ENCODE assay signal across 26 cellular contexts in the genomic region with DNA sequence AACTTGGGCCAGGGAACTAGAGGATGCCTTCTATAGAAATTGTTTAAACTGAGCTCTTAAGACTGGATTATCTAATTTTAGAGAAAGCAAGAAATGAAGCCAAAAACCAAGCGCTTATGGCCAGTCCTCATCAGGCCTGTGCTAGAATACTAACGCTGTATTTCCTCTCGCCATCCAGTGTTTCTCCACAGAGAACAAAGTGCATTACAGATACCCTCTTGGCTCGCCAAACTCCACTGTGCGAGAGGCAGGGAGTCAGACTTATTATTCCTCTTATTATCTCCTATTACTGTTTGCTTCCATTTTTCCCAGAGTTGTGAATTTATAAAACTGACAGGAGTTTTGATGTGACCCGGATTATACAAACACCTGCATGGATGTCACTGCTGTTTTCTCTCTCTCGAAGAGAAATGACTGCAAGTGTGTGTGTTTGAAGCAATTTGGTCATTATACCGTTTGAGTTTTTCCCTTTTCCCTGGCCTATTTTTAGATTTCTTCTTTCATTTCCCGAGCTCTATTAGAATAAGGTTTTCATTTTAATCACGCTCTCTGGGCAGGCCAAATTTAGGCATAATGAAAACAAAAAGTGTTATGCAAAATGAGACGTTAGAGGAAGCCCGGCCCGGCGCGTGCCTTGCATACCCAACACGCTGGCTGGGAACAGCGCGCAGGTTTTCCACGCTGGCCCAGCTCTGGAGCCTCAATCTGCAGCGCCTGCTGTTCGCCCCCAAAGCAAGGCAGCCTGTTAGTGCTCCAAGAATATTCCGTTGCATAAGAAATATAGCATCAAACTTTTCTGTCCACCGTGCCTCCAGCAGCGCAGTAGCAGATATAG.
DNase-seq lines count a peak whose midpoint lies in the region; ATAC-seq and TF ChIP-seq lines count a peak whose summit lies in the region.
"Had no signal": no experiment of that assay in that cellular context is flagged by ENCODE, and none has a peak within 500 bp of the region (broad histone marks: within the 10 kb centered on the region; RNA-seq: fewer than 3 reads in every experiment).

No MANE protein-coding gene starts in this region.

- ATAC-seq in GM18502 (IDR thresholded peaks at IDR 0.05; ENCODE audit: poor library complexity, unreplicated experiment) (no peak), esophagus mucosa (no peak)
- ATAC-seq: activated T-cell treated with anti-CD3 and anti-CD28 coated beads, Interleukin-2, amount 50 U/mL, for 4 hours; HCT116; stimulated activated memory B cell treated with anti-CD40 and anti-IgM and Interleukin-4, amounts not matched to agents 10 μg/mL and 1 μg/mL and 100 μg/mL, for 72 hours had no signal

- H3K27ac Mint-ChIP-seq in brain: peak overlapping the region in 4 of 5 experiments; percentile 43 to 92 (median 60)
- H3K27ac Mint-ChIP-seq: CD14-positive monocyte; immature natural killer cell; mesothelial cell of epicardium; stimulated activated memory B cell treated with anti-CD40 and anti-IgM and Interleukin-4, amounts not matched to agents 10 μg/mL and 1 μg/mL and 100 μg/mL, for 72 hours had no signal

- no peaks in the 10 kb centered on the region for H3K27me3 ChIP-seq in neuron (ENCODE audit: insufficient read depth, low read length)
- H3K27me3 ChIP-seq: neutrophil had no signal

- H3K4me3 Mint-ChIP-seq in brain: peak overlapping the region in 2 of 5 experiments; percentile 37 to 47
- H3K4me3 Mint-ChIP-seq: activated T-cell treated with anti-CD3 and anti-CD28 coated beads, Interleukin-2, amount 50 U/mL, for 4 hours; CD14-positive monocyte; immature natural killer cell; mesothelial cell of epicardium; stimulated activated memory B cell treated with anti-CD40 and anti-IgM and Interleukin-4, amounts not matched to agents 10 μg/mL and 1 μg/mL and 100 μg/mL, for 72 hours had no signal

- no peaks in the 10 kb centered on the region for H3K36me3 ChIP-seq in neuron (ENCODE audit: insufficient read depth, low read length)
- H3K36me3 ChIP-seq: left ventricle myocardium inferior, neutrophil, tibial artery had no signal

- peaks cover 26% of the 10 kb centered on the region for H3K4me1 ChIP-seq in neuron (ENCODE audit: insufficient read depth, low read length)
- H3K4me1 ChIP-seq: left ventricle myocardium inferior, tibial artery had no signal

- peak overlapping the region; percentile 66 for H3K27ac ChIP-seq in temporal lobe (ENCODE audit: low read depth, low read length)
- H3K27ac ChIP-seq: left ventricle myocardium inferior, neutrophil, tibial artery had no signal

- TF ChIP-seq CTCF in brain (conservative IDR thresholded peaks at IDR 0.05): no peak

- peak in 43 of 51 donors; percentile 3 to 81 (median 47) for DNase-seq in hypothalamus (lab: John Stamatoyannopoulos, UW)
- DNase-seq in NCI-H1436 treated with DMSO at 0.1 percent for 48 hours (lab: John Stamatoyannopoulos, UW): no peak
- DNase-seq in OCI-M1 (lab: John Stamatoyannopoulos, UW): no peak
- DNase-seq: activated CD4-positive, alpha-beta T cell treated with anti-CD3 and anti-CD28 coated beads for 48 hours; activated naive CD4-positive, alpha-beta T cell treated with Interleukin-2 at 50 U/mL for 16 hours; activated T-cell treated with anti-CD3 and anti-CD28 coated beads, Interleukin-2, amount 50 U/mL, for 4 hours; cerebellar nuclear complex; immature natural killer cell; left ventricle myocardium inferior; NCI-H1092 treated with DMSO at 0.1 percent for 48 hours; NCI-H2029 treated with DMSO at 0.1 percent for 48 hours; NCI-H82; retina; SK-N-SH; stimulated activated CD4-positive, alpha-beta T cell treated with anti-CD3 and anti-CD28 coated beads, Interleukin-4, amount 100 ng/mL, for 1 hour; tibial artery had no signal

- peaks cover 6% of the 10 kb centered on the region for H3K36me3 Mint-ChIP-seq in brain
- H3K36me3 Mint-ChIP-seq: CD14-positive monocyte; immature natural killer cell; mesothelial cell of epicardium; stimulated activated memory B cell treated with anti-CD40 and anti-IgM and Interleukin-4, amounts not matched to agents 10 μg/mL and 1 μg/mL and 100 μg/mL, for 72 hours had no signal

- peaks cover 2 to 11% (median 6%) of the 10 kb centered on the region in 5 experiments for H3K9me3 Mint-ChIP-seq in brain
- H3K9me3 Mint-ChIP-seq: activated T-cell treated with anti-CD3 and anti-CD28 coated beads, Interleukin-2, amount 50 U/mL, for 4 hours; immature natural killer cell; stimulated activated memory B cell treated with anti-CD40 and anti-IgM and Interleukin-4, amounts not matched to agents 10 μg/mL and 1 μg/mL and 100 μg/mL, for 72 hours had no signal

- peak overlapping the region; percentile 20 for H2AFZ ChIP-seq in neuron (ENCODE audit: low read depth, low read length)

- H3K27me3 Mint-ChIP-seq in brain: peaks cover 9% of the 10 kb centered on the region
- H3K27me3 Mint-ChIP-seq: stimulated activated memory B cell treated with anti-CD40 and anti-IgM and Interleukin-4, amounts not matched to agents 10 μg/mL and 1 μg/mL and 100 μg/mL, for 72 hours had no signal

- no peak overlapping the region for H3K4me3 ChIP-seq in neuron (ENCODE audit: low read length)
- H3K4me3 ChIP-seq: left ventricle myocardium inferior, tibial artery had no signal

- peaks cover 2% of the 10 kb centered on the region for H3K9me3 ChIP-seq in neuron (ENCODE audit: low read length)
- H3K9me3 ChIP-seq: left ventricle myocardium inferior, neutrophil, SK-N-SH, tibial artery had no signal

- H3K4me1 Mint-ChIP-seq in brain: peaks cover 41% of the 10 kb centered on the region
- H3K4me1 Mint-ChIP-seq: CD14-positive monocyte; immature natural killer cell; mesothelial cell of epicardium; stimulated activated memory B cell treated with anti-CD40 and anti-IgM and Interleukin-4, amounts not matched to agents 10 μg/mL and 1 μg/mL and 100 μg/mL, for 72 hours had no signal

Comparison
In these comparisons a context has a peak if more than half of its experiments do, and no peak if none do; other contexts are left out.
1. DNase-seq: peak in hypothalamus (43 of 51); none in NCI-H1436 treated with DMSO at 0.1 percent for 48 hours (single experiment) and OCI-M1 (single experiment).